ENCODE assay signal across 10 cellular contexts in genomic region chr2:157420771-157421323, GRCh38. TPM values are rescaled to one million over a fixed set of nuclear protein-coding genes. Genes with fewer than 3 reads are reported as not detected.
DNase-seq lines count a peak whose midpoint lies in the region; ATAC-seq, FAIRE-seq and TF ChIP-seq lines count a peak whose summit lies in the region.
"Had no signal": no experiment of that assay in that cellular context is flagged by ENCODE, and none has a peak within 500 bp of the region (broad histone marks: within the 10 kb centered on the region; RNA-seq: fewer than 3 reads in every experiment).

No MANE protein-coding gene starts in this region.

- TF ChIP-seq POLR2A in GM12878 (IDR thresholded peaks at IDR 0.05; ENCODE audit: low read depth, low read length) (no peak), suprapubic skin (IDR thresholded peaks at IDR 0.05) (no peak)

- peak overlapping the region; percentile 87 for H3K27ac Mint-ChIP-seq in activated CD8-positive, alpha-beta memory T cell treated with anti-CD3 and anti-CD28 coated beads, Interleukin-2, amount 10 ng/mL, durations not matched to agents 7 days and 5 days

- no peaks in the 10 kb centered on the region for H3K27me3 Mint-ChIP-seq in activated CD8-positive, alpha-beta memory T cell treated with anti-CD3 and anti-CD28 coated beads, Interleukin-2, amount 10 ng/mL, durations not matched to agents 7 days and 5 days

- H3K9ac ChIP-seq in GM12878 (ENCODE audit: control insufficient read depth, insufficient read depth, low read length) = no peak overlapping the region

- peaks cover 11 to 50% of the 10 kb centered on the region in 2 experiments for H3K36me3 ChIP-seq in GM12878 (ENCODE audit: control insufficient read depth in 2 of 2, insufficient read depth in 2 of 2, low read length in 1 of 2)
- H3K36me3 ChIP-seq in suprapubic skin = no peaks in the 10 kb centered on the region

- H3K27ac ChIP-seq in GM12878 (ENCODE audit: control insufficient read depth, insufficient read depth) = peak overlapping the region; percentile 60
- H3K27ac ChIP-seq in suprapubic skin = no peak overlapping the region

- H3K4me1 Mint-ChIP-seq in activated CD8-positive, alpha-beta memory T cell treated with anti-CD3 and anti-CD28 coated beads, Interleukin-2, amount 10 ng/mL, durations not matched to agents 7 days and 5 days = peaks cover 78% of the 10 kb centered on the region

- TF ChIP-seq CTCF in GM12878 (IDR thresholded peaks at IDR 0.05 in 2 of 3, conservative IDR thresholded peaks at IDR 0.05 in 1 of 3; ENCODE audit: control insufficient read depth in 2 of 3, extremely low read depth in 1 of 3, insufficient read depth in 1 of 3, low read depth in 3 of 3, low read length in 3 of 3) = no peak
- TF ChIP-seq CTCF in suprapubic skin (IDR thresholded peaks at IDR 0.05) = no peak

- H3K36me3 Mint-ChIP-seq in activated CD8-positive, alpha-beta memory T cell treated with anti-CD3 and anti-CD28 coated beads, Interleukin-2, amount 10 ng/mL, durations not matched to agents 7 days and 5 days = peaks cover 80% of the 10 kb centered on the region

- intact Hi-C loops in GM12878 (cut with micrococcal nuclease; ENCODE audit: unreplicated experiment) = no loop called here

- TF ChIP-seq EP300 in GM12878 (IDR thresholded peaks at IDR 0.05; ENCODE audit: borderline replicate concordance in 1 of 2, control insufficient read depth in 1 of 2, low read depth in 2 of 2, low read length in 2 of 2) = peak in 1 of 2 experiments; percentile 73; a peak in 2 of 4 replicates
- TF ChIP-seq EP300 in suprapubic skin (IDR thresholded peaks at IDR 0.05) = no peak

- H3K4me1 ChIP-seq in GM12878 (ENCODE audit: control insufficient read depth, insufficient read depth, low read length) (peaks cover 34% of the 10 kb centered on the region), suprapubic skin (no peaks in the 10 kb centered on the region)

- no peak for TF ChIP-seq RAD21 in GM12878 (IDR thresholded peaks at IDR 0.05; ENCODE audit: insufficient read depth, low read depth, low read length)

- peak; percentile 63 for ATAC-seq in activated CD8-positive, alpha-beta memory T cell treated with anti-CD3 and anti-CD28 coated beads, Interleukin-2, amount 10 ng/mL, durations not matched to agents 7 days and 5 days
- ATAC-seq in HG03565 (IDR thresholded peaks at IDR 0.05; ENCODE audit: unreplicated experiment) (peak; percentile 75), GM12878 (peak; percentile 74)
- ATAC-seq in stimulated activated naive CD8-positive, alpha-beta T cell treated with anti-CD3 and anti-CD28 coated beads, Interleukin-15, Interleukin-2, amounts not matched to agents 100 U/mL and 50 U/mL, for 24 hours = peak; percentile 65

- WGBS in GM12878 (ENCODE audit: insufficient coverage, insufficient replicate concordance, low lambda C conversion rate, missing lambda C conversion rate) = 26% methylated on average over 4 of the region's 4 CpGs
- WGBS in suprapubic skin = 72% methylated on average over 4 of the region's 4 CpGs

- POLR2A ChIA-PET in GM12878 (lab: Charles Lee) = interaction anchor here (0.8 to 6.5 kb wide), 7 partner anchors 10 to 85 kb away, joined by 3 to 62 read pairs (median 3); partner anchors contain the start of gene CYTIP

- CTCF ChIA-PET in activated CD8-positive, alpha-beta memory T cell treated with anti-CD3 and anti-CD28 coated beads, Interleukin-2, amount 10 ng/mL, durations not matched to agents 7 days and 5 days (lab: Charles Lee) = interaction anchor here (1.0 to 4.9 kb wide), 9 partner anchors 9 to 118 kb away, joined by 3 to 25 read pairs (median 5); no protein-coding TSS in a partner anchor
- CTCF ChIA-PET in GM12878 (lab: Yijun Ruan, JAX) = interaction anchor here (0.6 to 2.7 kb wide), 12 partner anchors 11 to 119 kb away, joined by 3 to 11 read pairs (median 5); partner anchors contain the start of gene ERMN

- peak overlapping the region; percentile 5; the same call in 1 of the 2 replicates for H3K4me2 ChIP-seq in GM12878 (ENCODE audit: control insufficient read depth, insufficient read depth)

- H3K9me3 Mint-ChIP-seq in activated CD8-positive, alpha-beta memory T cell treated with anti-CD3 and anti-CD28 coated beads, Interleukin-2, amount 10 ng/mL, durations not matched to agents 7 days and 5 days (ENCODE audit: low read depth) = no peaks in the 10 kb centered on the region

- DNase-seq in activated CD8-positive, alpha-beta memory T cell treated with anti-CD3 and anti-CD28 coated beads, Interleukin-2, amount 10 ng/mL, durations not matched to agents 7 days and 5 days = no peak
- no peak for DNase-seq in activated CD8-positive, alpha-beta memory T cell treated with anti-CD3 and anti-CD28 coated beads, Interleukin-2, amount 50 U/mL, for 4 hours
- DNase-seq in GM12878 (ENCODE audit: low read depth, low spot score) (no peak), suprapubic skin (ENCODE audit: low spot score in 2 of 2) (no peak), NCI-H2107 (lab: John Stamatoyannopoulos, UW) (no peak), cerebellum (ENCODE audit: low spot score) (no peak)
- DNase-seq in stimulated activated naive CD8-positive, alpha-beta T cell treated with anti-CD3 and anti-CD28 coated beads, Interleukin-15, Interleukin-2, amounts not matched to agents 100 U/mL and 50 U/mL, for 24 hours = no peak
- DNase-seq: kidney had no signal

- no peak overlapping the region for H3K4me3 ChIP-seq in GM12878
- no peak overlapping the region for H3K4me3 ChIP-seq in suprapubic skin

- H3K9me3 ChIP-seq in GM12878 (replicated peaks; ENCODE audit: control insufficient read depth, insufficient read depth, low read length) (peaks cover 2% of the 10 kb centered on the region; the same call in 2 of the 3 replicates), suprapubic skin (no peaks in the 10 kb centered on the region)

- no peak overlapping the region for H2AFZ ChIP-seq in GM12878 (ENCODE audit: control insufficient read depth, low read depth, low read length)

- in situ Hi-C loops in GM12878 (cut with MboI) = loop anchor here (25.0 kb wide), 1 partner anchor 909 kb away; no protein-coding TSS in a partner anchor

- SMC1A ChIA-PET in GM12878 (lab: Charles Lee; ENCODE audit: uncharacterized antibody, unreplicated experiment) = interaction anchor here (0.8 to 10.7 kb wide), 12 partner anchors 10 to 93 kb away, joined by 3 to 218 read pairs (median 6); partner anchors contain the start of gene CYTIP

- no peak for FAIRE-seq in GM12878 (lab: Jason Lieb, UNC)
- FAIRE-seq: kidney had no signal

- RAD21 ChIA-PET in GM12878 (lab: Charles Lee; ENCODE audit: unreplicated experiment) = interaction anchor here (0.9 to 2.5 kb wide), 11 partner anchors 8 to 119 kb away, joined by 3 to 19 read pairs (median 5); partner anchors contain the start of genes CYTIP and ERMN

- H4K20me1 ChIP-seq in GM12878 (ENCODE audit: control insufficient read depth, insufficient read depth) = no peaks in the 10 kb centered on the region; the same call in 1 of the 2 replicates

- peak overlapping the region; percentile 31 for H3K4me3 Mint-ChIP-seq in activated CD8-positive, alpha-beta memory T cell treated with anti-CD3 and anti-CD28 coated beads, Interleukin-2, amount 10 ng/mL, durations not matched to agents 7 days and 5 days

- peaks cover 41% of the 10 kb centered on the region for H3K79me2 ChIP-seq in GM12878 (ENCODE audit: control insufficient read depth, insufficient read depth, low read length)

- BruUV-seq in GM12878 (replicated peaks; lab: Mats Ljungman, UMichigan) = TSS peak; percentile 6

- H3K27me3 ChIP-seq in GM12878 (replicated peaks in 1 of 2; ENCODE audit: control insufficient read depth in 2 of 2, insufficient read depth in 2 of 2, low read length in 1 of 2) (no peaks in the 10 kb centered on the region), suprapubic skin (no peaks in the 10 kb centered on the region)

TF ChIP-seq in GM12878, 131 proteins besides CTCF, POLR2A, EP300 and RAD21 (continues in another document):
- TF ChIP-seq PAX8 (IDR thresholded peaks at IDR 0.05) = peak; percentile 44; the same call in 1 of the 2 replicates
- TF ChIP-seq ZNF207 (IDR thresholded peaks at IDR 0.05; ENCODE audit: borderline replicate concordance) = no peak
- TF ChIP-seq BMI1 (IDR thresholded peaks at IDR 0.05; ENCODE audit: borderline replicate concordance) = no peak
- TF ChIP-seq EED (IDR thresholded peaks at IDR 0.05; ENCODE audit: low read depth) = peak; percentile 40; the same call in 1 of the 2 replicates

RNA-seq across cellular contexts. Expression of gene CYTIP, which starts 23.0 kb away (rescaled TPM):
- 100 to 1,000 TPM; 231 to 343 TPM for total RNA-seq in activated CD8-positive, alpha-beta memory T cell treated with anti-CD3 and anti-CD28 coated beads, Interleukin-2, amount 10 ng/mL, durations not matched to agents 7 days and 5 days
- total RNA-seq in GM12878 (2013; cell fraction: nucleolus; rRNA removed) = 245 and 264 TPM in 2 replicates
- total RNA-seq in GM12878 (2014; rRNA removed) (73.6 and 74.4 TPM in 2 replicates), GM12878 (2014; rRNA removed; fragmentation: Illumina TruSeq; extraction: Trizol) (94.2 and 97.1 TPM in 2 replicates), GM12878 (2021) (63.7 and 64.9 TPM in 2 replicates), suprapubic skin (1 to 10 TPM; 2.1 to 9.6 (median 6.1) TPM), cerebellum (0.27 TPM)
- 86.9 TPM for polyA plus RNA-seq in GM12878 (2011; ENCODE audit: low read depth)
- polyA plus RNA-seq in GM12878 (2011; rRNA removed) (178 and 213 TPM in 2 replicates), GM12878 (2014; fragmentation: Illumina TruSeq; extraction: Trizol) (71.4 and 99.2 TPM in 2 replicates), GM12878 (2014; fragmentation: Nextera tagmentation; extraction: Ambion mirVana) (10 to 100 TPM; 71.6 to 75.4 TPM), GM12878 (2014; rRNA removed) (51.2 and 55.1 TPM in 2 replicates), GM12878 (2016; fragmentation: Nextera tagmentation; extraction: Ambion mirVana) (10 to 100 TPM; 73.2 to 76.5 TPM)
- polyA plus RNA-seq in GM12878 (2011; cell fraction: cytosol; rRNA removed) = 88.3 and 124 TPM in 2 replicates
- 57.7 and 73.8 TPM in 2 replicates for polyA plus RNA-seq in GM12878 (2011; cell fraction: nucleus; rRNA removed)
- polyA plus RNA-seq in GM12878 (2012) = 92.3 and 147 TPM in 2 replicates
- 173 and 213 TPM in 2 replicates for polyA minus RNA-seq in GM12878 (2011; rRNA and poly(A)+ RNA removed)
- 103 TPM in 2 replicates for polyA minus RNA-seq in GM12878 (2011; cell fraction: cytosol; rRNA and poly(A)+ RNA removed)
- 449 and 546 TPM in 2 replicates for polyA minus RNA-seq in GM12878 (2011; cell fraction: nucleus; rRNA and poly(A)+ RNA removed)
- polyA plus RNA-seq: BJ had no signal

Comparison
In these comparisons a context has a peak if more than half of its experiments do, and no peak if none do; other contexts are left out.
1. RNA of gene CYTIP, which starts 23.0 kb away (total RNA-seq): 231 to 343 TPM in activated CD8-positive, alpha-beta memory T cell treated with anti-CD3 and anti-CD28 coated beads, Interleukin-2, amount 10 ng/mL, durations not matched to agents 7 days and 5 days and 63.7 to 264 TPM in GM12878; 2.1 to 9.6 TPM in suprapubic skin and 0.27 TPM in cerebellum (single experiment); every median in the first group is over 4 times any median in the second.
2. Peak in every context shown above with its lines, with median percentiles within 50 percentile points of each other: ATAC-seq.